Comparison of ENCODE assay signal across 1 cellular context in the genomic region with DNA sequence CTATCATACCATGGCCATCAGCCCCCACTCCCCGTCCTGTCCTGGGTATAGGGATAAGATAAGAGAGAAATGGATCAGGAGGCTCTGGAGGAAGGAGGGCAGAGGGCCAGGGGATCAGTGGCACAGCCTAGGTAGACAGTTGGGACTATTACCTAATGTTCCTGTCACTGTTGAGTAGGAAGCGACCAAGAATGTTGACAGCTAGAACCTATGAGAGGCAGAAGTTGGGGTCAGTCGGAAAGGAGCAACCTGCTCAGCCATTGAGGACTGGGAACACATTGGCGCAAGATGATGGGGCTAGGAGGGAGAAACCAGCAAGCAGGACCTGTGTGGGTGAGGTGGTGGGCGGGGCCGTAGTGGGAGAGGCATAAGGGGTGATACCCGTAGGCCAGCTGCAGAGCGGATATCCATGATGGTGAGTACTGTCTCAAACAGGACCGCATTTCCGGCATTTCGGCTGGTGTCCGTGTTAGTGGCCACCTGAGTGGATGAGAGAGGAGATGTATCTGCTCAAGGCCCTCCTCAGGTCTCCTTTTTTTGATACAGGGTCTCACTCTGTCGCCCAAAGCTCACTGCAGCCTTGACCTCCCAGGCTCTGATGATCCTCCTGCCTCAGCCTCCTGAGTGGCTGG.
TF ChIP-seq lines count a peak whose summit lies in the region.

No MANE protein-coding gene starts in this region.

TF ChIP-seq in HEK293, 187 proteins besides CTCF, POLR2A, EP300 and RAD21:
- TF ChIP-seq ZNF140 (tag by site-specific recombination; IDR thresholded peaks at IDR 0.05) (no peak), ZBTB20 (tag by site-specific recombination; IDR thresholded peaks at IDR 0.05) (no peak), ZNF366 (tag by site-specific recombination; conservative IDR thresholded peaks at IDR 0.05) (no peak), MEIS1 (CRISPR knock-in tag; IDR thresholded peaks at IDR 0.05; ENCODE audit: borderline replicate concordance) (no peak), ZSCAN30 (tag by site-specific recombination; IDR thresholded peaks at IDR 0.05) (no peak), EGR2 (tag by site-specific recombination; IDR thresholded peaks at IDR 0.05; ENCODE audit: low read depth) (peak; percentile 41; the same call in 1 of the 2 replicates), ZNF76 (tag by site-specific recombination; IDR thresholded peaks at IDR 0.05; ENCODE audit: borderline replicate concordance, low read depth) (no peak), ZNF548 (tag by site-specific recombination; IDR thresholded peaks at IDR 0.05) (no peak), ZFHX2 (tag by site-specific recombination; conservative IDR thresholded peaks at IDR 0.05) (peak; percentile 54; the same call in 1 of the 2 replicates)
- TF ChIP-seq, protein P1, sequence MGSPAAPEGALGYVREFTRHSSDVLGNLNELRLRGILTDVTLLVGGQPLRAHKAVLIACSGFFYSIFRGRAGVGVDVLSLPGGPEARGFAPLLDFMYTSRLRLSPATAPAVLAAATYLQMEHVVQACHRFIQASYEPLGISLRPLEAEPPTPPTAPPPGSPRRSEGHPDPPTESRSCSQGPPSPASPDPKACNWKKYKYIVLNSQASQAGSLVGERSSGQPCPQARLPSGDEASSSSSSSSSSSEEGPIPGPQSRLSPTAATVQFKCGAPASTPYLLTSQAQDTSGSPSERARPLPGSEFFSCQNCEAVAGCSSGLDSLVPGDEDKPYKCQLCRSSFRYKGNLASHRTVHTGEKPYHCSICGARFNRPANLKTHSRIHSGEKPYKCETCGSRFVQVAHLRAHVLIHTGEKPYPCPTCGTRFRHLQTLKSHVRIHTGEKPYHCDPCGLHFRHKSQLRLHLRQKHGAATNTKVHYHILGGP (tag by site-specific recombination; IDR thresholded peaks at IDR 0.05) = no peak
- TF ChIP-seq, protein P2, sequence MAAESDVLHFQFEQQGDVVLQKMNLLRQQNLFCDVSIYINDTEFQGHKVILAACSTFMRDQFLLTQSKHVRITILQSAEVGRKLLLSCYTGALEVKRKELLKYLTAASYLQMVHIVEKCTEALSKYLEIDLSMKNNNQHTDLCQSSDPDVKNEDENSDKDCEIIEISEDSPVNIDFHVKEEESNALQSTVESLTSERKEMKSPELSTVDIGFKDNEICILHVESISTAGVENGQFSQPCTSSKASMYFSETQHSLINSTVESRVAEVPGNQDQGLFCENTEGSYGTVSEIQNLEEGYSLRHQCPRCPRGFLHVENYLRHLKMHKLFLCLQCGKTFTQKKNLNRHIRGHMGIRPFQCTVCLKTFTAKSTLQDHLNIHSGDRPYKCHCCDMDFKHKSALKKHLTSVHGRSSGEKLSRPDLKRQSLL (tag by site-specific recombination; IDR thresholded peaks at IDR 0.05) = no peak
- TF ChIP-seq, protein P3, sequence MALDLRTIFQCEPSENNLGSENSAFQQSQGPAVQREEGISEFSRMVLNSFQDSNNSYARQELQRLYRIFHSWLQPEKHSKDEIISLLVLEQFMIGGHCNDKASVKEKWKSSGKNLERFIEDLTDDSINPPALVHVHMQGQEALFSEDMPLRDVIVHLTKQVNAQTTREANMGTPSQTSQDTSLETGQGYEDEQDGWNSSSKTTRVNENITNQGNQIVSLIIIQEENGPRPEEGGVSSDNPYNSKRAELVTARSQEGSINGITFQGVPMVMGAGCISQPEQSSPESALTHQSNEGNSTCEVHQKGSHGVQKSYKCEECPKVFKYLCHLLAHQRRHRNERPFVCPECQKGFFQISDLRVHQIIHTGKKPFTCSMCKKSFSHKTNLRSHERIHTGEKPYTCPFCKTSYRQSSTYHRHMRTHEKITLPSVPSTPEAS (tag by site-specific recombination; IDR thresholded peaks at IDR 0.05) = no peak
- TF ChIP-seq, protein P4, sequence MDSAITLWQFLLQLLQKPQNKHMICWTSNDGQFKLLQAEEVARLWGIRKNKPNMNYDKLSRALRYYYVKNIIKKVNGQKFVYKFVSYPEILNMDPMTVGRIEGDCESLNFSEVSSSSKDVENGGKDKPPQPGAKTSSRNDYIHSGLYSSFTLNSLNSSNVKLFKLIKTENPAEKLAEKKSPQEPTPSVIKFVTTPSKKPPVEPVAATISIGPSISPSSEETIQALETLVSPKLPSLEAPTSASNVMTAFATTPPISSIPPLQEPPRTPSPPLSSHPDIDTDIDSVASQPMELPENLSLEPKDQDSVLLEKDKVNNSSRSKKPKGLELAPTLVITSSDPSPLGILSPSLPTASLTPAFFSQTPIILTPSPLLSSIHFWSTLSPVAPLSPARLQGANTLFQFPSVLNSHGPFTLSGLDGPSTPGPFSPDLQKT (IDR thresholded peaks at IDR 0.05; ENCODE audit: borderline replicate concordance, low read depth, low read length) = no peak
TF ChIP-seq in HEK293: peak in this region for 2.
